In genomic region chrX:2391869-2392606, GRCh38 we compare ENCODE assay signal across 1 cellular context.
TF ChIP-seq lines count a peak whose summit lies in the region.

No MANE protein-coding gene starts in this region.

TF ChIP-seq in HepG2, 621 proteins besides CTCF, POLR2A, EP300 and RAD21 (continued from another document and continues in another):
- TF ChIP-seq PAXIP1 (CRISPR knock-in tag; conservative IDR thresholded peaks at IDR 0.05): 0 out of 2 replicates have a peak, but pooled peaks have one; percentile 12
- TF ChIP-seq ZBTB14 (CRISPR knock-in tag; IDR thresholded peaks at IDR 0.05): no peak
- peak; percentile 26; the same call in 1 of the 2 replicates for TF ChIP-seq HNF4A (CRISPR knock-in tag; IDR thresholded peaks at IDR 0.05)
- no peak for TF ChIP-seq E2F2 (CRISPR knock-in tag; IDR thresholded peaks at IDR 0.05; ENCODE audit: borderline replicate concordance)
- no peak for TF ChIP-seq ZNF121 (CRISPR knock-in tag; IDR thresholded peaks at IDR 0.05)
- 0 out of 2 replicates have a peak, but pooled peaks have one; percentile 39 for TF ChIP-seq ZNF746 (CRISPR knock-in tag; IDR thresholded peaks at IDR 0.05)
- no peak for TF ChIP-seq ARNT2 (CRISPR knock-in tag; IDR thresholded peaks at IDR 0.05; ENCODE audit: low read depth)
- TF ChIP-seq ZGPAT (CRISPR knock-in tag; IDR thresholded peaks at IDR 0.05): peak; percentile 49; the same call in 1 of the 2 replicates
- peak; percentile 55; the same call in 1 of the 2 replicates for TF ChIP-seq TFDP1 (CRISPR knock-in tag; IDR thresholded peaks at IDR 0.05; ENCODE audit: borderline replicate concordance)
- TF ChIP-seq CEBPG (CRISPR knock-in tag; IDR thresholded peaks at IDR 0.05): peak; percentile 91
- 0 out of 4 replicates have a peak, but pooled peaks of 1 of the 2 experiments have one; percentile 38 for TF ChIP-seq HMGXB4 (CRISPR knock-in tag; IDR thresholded peaks at IDR 0.05; ENCODE audit: borderline replicate concordance in 1 of 2, low read depth in 1 of 2)
- TF ChIP-seq DBP (CRISPR knock-in tag; IDR thresholded peaks at IDR 0.05; ENCODE audit: not compliant biosample characterization): no peak
- TF ChIP-seq ZNF207 (IDR thresholded peaks at IDR 0.05; ENCODE audit: borderline replicate concordance): no peak
- TF ChIP-seq ZNF569 (CRISPR knock-in tag; IDR thresholded peaks at IDR 0.05; ENCODE audit: borderline replicate concordance): no peak
- TF ChIP-seq NPAS2 (CRISPR knock-in tag; IDR thresholded peaks at IDR 0.05; ENCODE audit: borderline replicate concordance): no peak
- TF ChIP-seq ELK4 (CRISPR knock-in tag; IDR thresholded peaks at IDR 0.05; ENCODE audit: borderline replicate concordance): no peak
- peak; percentile 37; the same call in 1 of the 2 replicates for TF ChIP-seq DMAP1 (CRISPR knock-in tag; IDR thresholded peaks at IDR 0.05)
- peak; percentile 56 for TF ChIP-seq TBX2 (CRISPR knock-in tag; IDR thresholded peaks at IDR 0.05; ENCODE audit: borderline replicate concordance)
- TF ChIP-seq RARG (CRISPR knock-in tag; IDR thresholded peaks at IDR 0.05; ENCODE audit: low read depth): no peak
- peak; percentile 47; the same call in 1 of the 2 replicates for TF ChIP-seq ZNF143 (CRISPR knock-in tag; IDR thresholded peaks at IDR 0.05)
- peak in 1 of 2 experiments; percentile 62; a peak in 2 of 4 replicates for TF ChIP-seq KLF16 (CRISPR knock-in tag; IDR thresholded peaks at IDR 0.05)
- peak; percentile 85 for TF ChIP-seq TEAD3 (CRISPR knock-in tag; optimal IDR thresholded peaks at IDR 0.05; ENCODE audit: borderline replicate concordance)
- peak; percentile 75; the same call in 1 of the 2 replicates for TF ChIP-seq ATF3 (CRISPR knock-in tag; IDR thresholded peaks at IDR 0.05)
- no peak for TF ChIP-seq ZSCAN12 (CRISPR knock-in tag; IDR thresholded peaks at IDR 0.05)
- TF ChIP-seq BHLHE40 (IDR thresholded peaks at IDR 0.05; ENCODE audit: low read length): peak; percentile 65
- TF ChIP-seq ELF3 (CRISPR knock-in tag; IDR thresholded peaks at IDR 0.05): 0 out of 2 replicates have a peak, but pooled peaks have one; percentile 36
- no peak for TF ChIP-seq CREB1 (IDR thresholded peaks at IDR 0.05)
- TF ChIP-seq CREB1 (CRISPR knock-in tag; IDR thresholded peaks at IDR 0.05): peak; percentile 40; the same call in 1 of the 2 replicates
- TF ChIP-seq STAT6 (CRISPR knock-in tag; IDR thresholded peaks at IDR 0.05; ENCODE audit: borderline replicate concordance): no peak
- TF ChIP-seq TOPORS (CRISPR knock-in tag; IDR thresholded peaks at IDR 0.05): no peak
- TF ChIP-seq ZNF513 (CRISPR knock-in tag; conservative IDR thresholded peaks at IDR 0.05): no peak
- TF ChIP-seq TMF1 (CRISPR knock-in tag; IDR thresholded peaks at IDR 0.05; ENCODE audit: low read depth): no peak
- TF ChIP-seq RCOR2 (CRISPR knock-in tag; IDR thresholded peaks at IDR 0.05): peak; percentile 62; the same call in 1 of the 2 replicates
- 0 out of 2 replicates have a peak, but pooled peaks have one; percentile 21 for TF ChIP-seq DRAP1 (CRISPR knock-in tag; IDR thresholded peaks at IDR 0.05)
- 0 out of 3 replicates have a peak, but pooled peaks have one; percentile 10 for TF ChIP-seq MXI1 (IDR thresholded peaks at IDR 0.05; ENCODE audit: borderline replicate concordance, low read depth, low read length)
- TF ChIP-seq ZNF614 (CRISPR knock-in tag; IDR thresholded peaks at IDR 0.05; ENCODE audit: borderline replicate concordance): peak; percentile 61; the same call in 1 of the 2 replicates
- no peak for TF ChIP-seq MTERF4 (CRISPR knock-in tag; IDR thresholded peaks at IDR 0.05)
- no peak for TF ChIP-seq ZNF10 (CRISPR knock-in tag; IDR thresholded peaks at IDR 0.05; ENCODE audit: borderline replicate concordance, low read depth)
- TF ChIP-seq MAFF (IDR thresholded peaks at IDR 0.05; ENCODE audit: low read depth, low read length): peak; percentile 99
- TF ChIP-seq ELF1 (CRISPR knock-in tag; IDR thresholded peaks at IDR 0.05): no peak
- TF ChIP-seq BCL6 (CRISPR knock-in tag; IDR thresholded peaks at IDR 0.05): no peak
- TF ChIP-seq GTF2F1 (IDR thresholded peaks at IDR 0.05; ENCODE audit: low read length): no peak
- TF ChIP-seq ZNF33B (CRISPR knock-in tag; IDR thresholded peaks at IDR 0.05): no peak
